1 cellular context compared by ENCODE assay signal in the genomic region with DNA sequence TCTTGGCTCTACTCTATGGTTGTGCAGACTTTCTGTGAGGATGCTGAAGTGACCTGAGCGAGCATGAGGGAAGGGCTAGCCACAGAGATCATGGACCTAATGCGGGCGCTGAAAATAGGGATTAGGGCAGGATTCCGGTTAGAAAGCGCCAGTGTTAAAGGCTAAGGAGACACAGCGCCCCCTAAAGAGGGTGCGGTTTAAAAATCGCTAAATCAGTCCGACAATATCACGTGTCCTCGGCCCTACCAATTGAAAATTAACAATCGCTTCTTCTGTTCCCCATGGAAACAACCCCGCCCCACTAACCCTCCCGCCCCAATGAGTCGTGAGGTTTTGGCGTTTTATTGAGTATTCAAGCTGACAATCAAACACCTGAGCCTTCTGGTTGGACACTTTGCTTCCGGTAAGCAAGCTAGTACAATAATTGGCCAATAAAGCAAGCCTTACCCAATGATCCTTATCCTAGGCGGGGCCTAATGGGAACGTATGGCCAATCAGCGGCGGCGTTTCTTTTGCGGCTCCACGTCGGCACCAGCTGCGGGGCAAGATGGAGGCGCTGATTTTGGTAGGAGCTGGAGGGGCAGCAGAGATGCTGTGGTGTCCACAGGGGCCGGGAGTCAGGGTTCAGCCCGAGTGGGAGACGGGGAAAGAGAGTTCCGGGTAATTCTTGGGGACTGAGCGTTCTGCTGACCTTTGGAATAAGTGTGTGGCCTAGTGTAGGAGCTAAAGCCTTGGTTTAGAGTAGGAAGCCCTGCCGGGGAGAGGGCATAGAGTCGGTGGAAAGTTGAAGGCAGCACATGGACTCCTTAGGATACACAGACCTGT.
TF ChIP-seq lines count a peak whose summit lies in the region.

A gene with protein sequence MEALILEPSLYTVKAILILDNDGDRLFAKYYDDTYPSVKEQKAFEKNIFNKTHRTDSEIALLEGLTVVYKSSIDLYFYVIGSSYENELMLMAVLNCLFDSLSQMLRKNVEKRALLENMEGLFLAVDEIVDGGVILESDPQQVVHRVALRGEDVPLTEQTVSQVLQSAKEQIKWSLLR (plus strand): TSS at position 515 of the 825 bp plus-strand sequence. CDS start 33 bp downstream, at position 548.

TF ChIP-seq in K562, 482 proteins besides CTCF, POLR2A, EP300 and RAD21 (continued from another document and continues in another):
- TF ChIP-seq NR2F6 (CRISPR knock-in tag; IDR thresholded peaks at IDR 0.05) (0 out of 2 replicates have a peak, but pooled peaks have one; percentile 26), RCOR1 (IDR thresholded peaks at IDR 0.05; ENCODE audit: borderline replicate concordance in 1 of 2, low read depth in 2 of 2, low read length in 2 of 2) (no peak; a peak in 2 of 4 replicates), NR4A1 (CRISPR knock-in tag; IDR thresholded peaks at IDR 0.05) (peak; percentile 76; the same call in 1 of the 2 replicates), NR4A1 (tag; IDR thresholded peaks at IDR 0.05) (peak; percentile 20; the same call in 1 of the 2 replicates), GABPB1 (CRISPR knock-in tag; IDR thresholded peaks at IDR 0.05) (no peak), POLR2G (IDR thresholded peaks at IDR 0.05; ENCODE audit: low read depth, low read length) (peak; percentile 91), RBM22 (IDR thresholded peaks at IDR 0.05; ENCODE audit: low read depth, low read length, poor library complexity, severe bottlenecking) (no peak), ZNF778 (CRISPR knock-in tag; IDR thresholded peaks at IDR 0.05) (no peak), NR1H2 (CRISPR knock-in tag; IDR thresholded peaks at IDR 0.05) (no peak), SETDB1 (IDR thresholded peaks at IDR 0.05; ENCODE audit: low read length) (no peak), CREM (IDR thresholded peaks at IDR 0.05; ENCODE audit: low read depth) (peak; percentile 87), BDP1 (IDR thresholded peaks at IDR 0.05; ENCODE audit: insufficient read depth, insufficient read length) (no peak), ZC3H8 (IDR thresholded peaks at IDR 0.05) (0 out of 2 replicates have a peak, but pooled peaks have one; percentile 12), ZNF699 (CRISPR knock-in tag; IDR thresholded peaks at IDR 0.05; ENCODE audit: insufficient replicate concordance) (no peak), TOE1 (IDR thresholded peaks at IDR 0.05; ENCODE audit: borderline replicate concordance) (peak; percentile 19), TOE1 (CRISPR knock-in tag; IDR thresholded peaks at IDR 0.05; ENCODE audit: borderline replicate concordance, low read depth) (0 out of 2 replicates have a peak, but pooled peaks have one; percentile 47), KLF10 (CRISPR knock-in tag; IDR thresholded peaks at IDR 0.05) (no peak), ZNF175 (CRISPR knock-in tag; IDR thresholded peaks at IDR 0.05; ENCODE audit: low read depth) (no peak), SMARCB1 (IDR thresholded peaks at IDR 0.05; ENCODE audit: insufficient read length, low read depth) (no peak), NFE2 (IDR thresholded peaks at IDR 0.05; ENCODE audit: low read depth) (peak; percentile 64; the same call in 1 of the 2 replicates), ZNF121 (CRISPR knock-in tag; conservative IDR thresholded peaks at IDR 0.05) (no peak)
- TF ChIP-seq, protein P1, sequence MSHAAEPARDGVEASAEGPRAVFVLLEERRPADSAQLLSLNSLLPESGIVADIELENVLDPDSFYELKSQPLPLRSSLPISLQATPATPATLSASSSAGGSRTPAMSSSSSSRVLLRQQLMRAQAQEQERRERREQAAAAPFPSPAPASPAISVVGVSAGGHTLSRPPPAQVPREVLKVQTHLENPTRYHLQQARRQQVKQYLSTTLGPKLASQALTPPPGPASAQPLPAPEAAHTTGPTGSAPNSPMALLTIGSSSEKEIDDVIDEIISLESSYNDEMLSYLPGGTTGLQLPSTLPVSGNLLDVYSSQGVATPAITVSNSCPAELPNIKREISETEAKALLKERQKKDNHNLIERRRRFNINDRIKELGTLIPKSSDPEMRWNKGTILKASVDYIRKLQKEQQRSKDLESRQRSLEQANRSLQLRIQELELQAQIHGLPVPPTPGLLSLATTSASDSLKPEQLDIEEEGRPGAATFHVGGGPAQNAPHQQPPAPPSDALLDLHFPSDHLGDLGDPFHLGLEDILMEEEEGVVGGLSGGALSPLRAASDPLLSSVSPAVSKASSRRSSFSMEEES (CRISPR knock-in tag; IDR thresholded peaks at IDR 0.05): peak; percentile 72
- TF ChIP-seq, protein P2, sequence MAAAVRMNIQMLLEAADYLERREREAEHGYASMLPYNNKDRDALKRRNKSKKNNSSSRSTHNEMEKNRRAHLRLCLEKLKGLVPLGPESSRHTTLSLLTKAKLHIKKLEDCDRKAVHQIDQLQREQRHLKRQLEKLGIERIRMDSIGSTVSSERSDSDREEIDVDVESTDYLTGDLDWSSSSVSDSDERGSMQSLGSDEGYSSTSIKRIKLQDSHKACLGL (CRISPR knock-in tag; IDR thresholded peaks at IDR 0.05; ENCODE audit: borderline replicate concordance, poor library complexity, severe bottlenecking): no peak
- TF ChIP-seq, protein P3, sequence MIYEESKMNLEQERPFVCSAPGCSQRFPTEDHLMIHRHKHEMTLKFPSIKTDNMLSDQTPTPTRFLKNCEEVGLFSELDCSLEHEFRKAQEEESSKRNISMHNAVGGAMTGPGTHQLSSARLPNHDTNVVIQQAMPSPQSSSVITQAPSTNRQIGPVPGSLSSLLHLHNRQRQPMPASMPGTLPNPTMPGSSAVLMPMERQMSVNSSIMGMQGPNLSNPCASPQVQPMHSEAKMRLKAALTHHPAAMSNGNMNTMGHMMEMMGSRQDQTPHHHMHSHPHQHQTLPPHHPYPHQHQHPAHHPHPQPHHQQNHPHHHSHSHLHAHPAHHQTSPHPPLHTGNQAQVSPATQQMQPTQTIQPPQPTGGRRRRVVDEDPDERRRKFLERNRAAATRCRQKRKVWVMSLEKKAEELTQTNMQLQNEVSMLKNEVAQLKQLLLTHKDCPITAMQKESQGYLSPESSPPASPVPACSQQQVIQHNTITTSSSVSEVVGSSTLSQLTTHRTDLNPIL (CRISPR knock-in tag; IDR thresholded peaks at IDR 0.05): no peak
- TF ChIP-seq, protein P4, sequence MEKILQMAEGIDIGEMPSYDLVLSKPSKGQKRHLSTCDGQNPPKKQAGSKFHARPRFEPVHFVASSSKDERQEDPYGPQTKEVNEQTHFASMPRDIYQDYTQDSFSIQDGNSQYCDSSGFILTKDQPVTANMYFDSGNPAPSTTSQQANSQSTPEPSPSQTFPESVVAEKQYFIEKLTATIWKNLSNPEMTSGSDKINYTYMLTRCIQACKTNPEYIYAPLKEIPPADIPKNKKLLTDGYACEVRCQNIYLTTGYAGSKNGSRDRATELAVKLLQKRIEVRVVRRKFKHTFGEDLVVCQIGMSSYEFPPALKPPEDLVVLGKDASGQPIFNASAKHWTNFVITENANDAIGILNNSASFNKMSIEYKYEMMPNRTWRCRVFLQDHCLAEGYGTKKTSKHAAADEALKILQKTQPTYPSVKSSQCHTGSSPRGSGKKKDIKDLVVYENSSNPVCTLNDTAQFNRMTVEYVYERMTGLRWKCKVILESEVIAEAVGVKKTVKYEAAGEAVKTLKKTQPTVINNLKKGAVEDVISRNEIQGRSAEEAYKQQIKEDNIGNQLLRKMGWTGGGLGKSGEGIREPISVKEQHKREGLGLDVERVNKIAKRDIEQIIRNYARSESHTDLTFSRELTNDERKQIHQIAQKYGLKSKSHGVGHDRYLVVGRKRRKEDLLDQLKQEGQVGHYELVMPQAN (IDR thresholded peaks at IDR 0.05; ENCODE audit: borderline replicate concordance): peak; percentile 82; the same call in 1 of the 2 replicates
- TF ChIP-seq, protein P5, sequence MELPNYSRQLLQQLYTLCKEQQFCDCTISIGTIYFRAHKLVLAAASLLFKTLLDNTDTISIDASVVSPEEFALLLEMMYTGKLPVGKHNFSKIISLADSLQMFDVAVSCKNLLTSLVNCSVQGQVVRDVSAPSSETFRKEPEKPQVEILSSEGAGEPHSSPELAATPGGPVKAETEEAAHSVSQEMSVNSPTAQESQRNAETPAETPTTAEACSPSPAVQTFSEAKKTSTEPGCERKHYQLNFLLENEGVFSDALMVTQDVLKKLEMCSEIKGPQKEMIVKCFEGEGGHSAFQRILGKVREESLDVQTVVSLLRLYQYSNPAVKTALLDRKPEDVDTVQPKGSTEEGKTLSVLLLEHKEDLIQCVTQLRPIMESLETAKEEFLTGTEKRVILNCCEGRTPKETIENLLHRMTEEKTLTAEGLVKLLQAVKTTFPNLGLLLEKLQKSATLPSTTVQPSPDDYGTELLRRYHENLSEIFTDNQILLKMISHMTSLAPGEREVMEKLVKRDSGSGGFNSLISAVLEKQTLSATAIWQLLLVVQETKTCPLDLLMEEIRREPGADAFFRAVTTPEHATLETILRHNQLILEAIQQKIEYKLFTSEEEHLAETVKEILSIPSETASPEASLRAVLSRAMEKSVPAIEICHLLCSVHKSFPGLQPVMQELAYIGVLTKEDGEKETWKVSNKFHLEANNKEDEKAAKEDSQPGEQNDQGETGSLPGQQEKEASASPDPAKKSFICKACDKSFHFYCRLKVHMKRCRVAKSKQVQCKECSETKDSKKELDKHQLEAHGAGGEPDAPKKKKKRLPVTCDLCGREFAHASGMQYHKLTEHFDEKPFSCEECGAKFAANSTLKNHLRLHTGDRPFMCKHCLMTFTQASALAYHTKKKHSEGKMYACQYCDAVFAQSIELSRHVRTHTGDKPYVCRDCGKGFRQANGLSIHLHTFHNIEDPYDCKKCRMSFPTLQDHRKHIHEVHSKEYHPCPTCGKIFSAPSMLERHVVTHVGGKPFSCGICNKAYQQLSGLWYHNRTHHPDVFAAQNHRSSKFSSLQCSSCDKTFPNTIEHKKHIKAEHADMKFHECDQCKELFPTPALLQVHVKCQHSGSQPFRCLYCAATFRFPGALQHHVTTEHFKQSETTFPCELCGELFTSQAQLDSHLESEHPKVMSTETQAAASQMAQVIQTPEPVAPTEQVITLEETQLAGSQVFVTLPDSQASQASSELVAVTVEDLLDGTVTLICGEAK (IDR thresholded peaks at IDR 0.05): peak; percentile 14; the same call in 1 of the 2 replicates
- TF ChIP-seq, protein P5 (CRISPR knock-in tag; IDR thresholded peaks at IDR 0.05): no peak
- TF ChIP-seq, protein P6, sequence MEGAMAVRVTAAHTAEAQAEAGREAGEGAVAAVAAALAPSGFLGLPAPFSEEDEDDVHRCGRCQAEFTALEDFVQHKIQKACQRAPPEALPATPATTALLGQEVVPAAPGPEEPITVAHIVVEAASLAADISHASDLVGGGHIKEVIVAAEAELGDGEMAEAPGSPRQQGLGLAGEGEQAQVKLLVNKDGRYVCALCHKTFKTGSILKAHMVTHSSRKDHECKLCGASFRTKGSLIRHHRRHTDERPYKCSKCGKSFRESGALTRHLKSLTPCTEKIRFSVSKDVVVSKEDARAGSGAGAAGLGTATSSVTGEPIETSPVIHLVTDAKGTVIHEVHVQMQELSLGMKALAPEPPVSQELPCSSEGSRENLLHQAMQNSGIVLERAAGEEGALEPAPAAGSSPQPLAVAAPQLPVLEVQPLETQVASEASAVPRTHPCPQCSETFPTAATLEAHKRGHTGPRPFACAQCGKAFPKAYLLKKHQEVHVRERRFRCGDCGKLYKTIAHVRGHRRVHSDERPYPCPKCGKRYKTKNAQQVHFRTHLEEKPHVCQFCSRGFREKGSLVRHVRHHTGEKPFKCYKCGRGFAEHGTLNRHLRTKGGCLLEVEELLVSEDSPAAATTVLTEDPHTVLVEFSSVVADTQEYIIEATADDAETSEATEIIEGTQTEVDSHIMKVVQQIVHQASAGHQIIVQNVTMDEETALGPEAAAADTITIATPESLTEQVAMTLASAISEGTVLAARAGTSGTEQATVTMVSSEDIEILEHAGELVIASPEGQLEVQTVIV (CRISPR knock-in tag; IDR thresholded peaks at IDR 0.05; ENCODE audit: borderline replicate concordance): no peak
- TF ChIP-seq, protein P7, sequence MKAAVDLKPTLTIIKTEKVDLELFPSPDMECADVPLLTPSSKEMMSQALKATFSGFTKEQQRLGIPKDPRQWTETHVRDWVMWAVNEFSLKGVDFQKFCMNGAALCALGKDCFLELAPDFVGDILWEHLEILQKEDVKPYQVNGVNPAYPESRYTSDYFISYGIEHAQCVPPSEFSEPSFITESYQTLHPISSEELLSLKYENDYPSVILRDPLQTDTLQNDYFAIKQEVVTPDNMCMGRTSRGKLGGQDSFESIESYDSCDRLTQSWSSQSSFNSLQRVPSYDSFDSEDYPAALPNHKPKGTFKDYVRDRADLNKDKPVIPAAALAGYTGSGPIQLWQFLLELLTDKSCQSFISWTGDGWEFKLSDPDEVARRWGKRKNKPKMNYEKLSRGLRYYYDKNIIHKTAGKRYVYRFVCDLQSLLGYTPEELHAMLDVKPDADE (conservative IDR thresholded peaks at IDR 0.05; ENCODE audit: control insufficient read depth, low read depth, low read length): peak; percentile 79
- TF ChIP-seq, protein P8, sequence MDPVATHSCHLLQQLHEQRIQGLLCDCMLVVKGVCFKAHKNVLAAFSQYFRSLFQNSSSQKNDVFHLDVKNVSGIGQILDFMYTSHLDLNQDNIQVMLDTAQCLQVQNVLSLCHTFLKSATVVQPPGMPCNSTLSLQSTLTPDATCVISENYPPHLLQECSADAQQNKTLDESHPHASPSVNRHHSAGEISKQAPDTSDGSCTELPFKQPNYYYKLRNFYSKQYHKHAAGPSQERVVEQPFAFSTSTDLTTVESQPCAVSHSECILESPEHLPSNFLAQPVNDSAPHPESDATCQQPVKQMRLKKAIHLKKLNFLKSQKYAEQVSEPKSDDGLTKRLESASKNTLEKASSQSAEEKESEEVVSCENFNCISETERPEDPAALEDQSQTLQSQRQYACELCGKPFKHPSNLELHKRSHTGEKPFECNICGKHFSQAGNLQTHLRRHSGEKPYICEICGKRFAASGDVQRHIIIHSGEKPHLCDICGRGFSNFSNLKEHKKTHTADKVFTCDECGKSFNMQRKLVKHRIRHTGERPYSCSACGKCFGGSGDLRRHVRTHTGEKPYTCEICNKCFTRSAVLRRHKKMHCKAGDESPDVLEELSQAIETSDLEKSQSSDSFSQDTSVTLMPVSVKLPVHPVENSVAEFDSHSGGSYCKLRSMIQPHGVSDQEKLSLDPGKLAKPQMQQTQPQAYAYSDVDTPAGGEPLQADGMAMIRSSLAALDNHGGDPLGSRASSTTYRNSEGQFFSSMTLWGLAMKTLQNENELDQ (CRISPR knock-in tag; IDR thresholded peaks at IDR 0.05; ENCODE audit: borderline replicate concordance): no peak
